28 cellular contexts compared by ENCODE assay signal in genomic region chr11:46471943-46472661, GRCh38.
DNase-seq lines count a peak whose midpoint lies in the region; ATAC-seq, FAIRE-seq and TF ChIP-seq lines count a peak whose summit lies in the region.
"Had no signal": no experiment of that assay in that cellular context is flagged by ENCODE, and none has a peak within 500 bp of the region (broad histone marks: within the 10 kb centered on the region; RNA-seq: fewer than 3 reads in every experiment).

No MANE protein-coding gene starts in this region.

- 59 to 62% methylated on average over 5 of the region's 5 CpGs for WGBS in pancreas, 2 donors

- BruUV-seq in PC-3 (replicated peaks; lab: Mats Ljungman, UMichigan): no TSS peak

- H3K9me2 ChIP-seq in PC-3 (replicated peaks; ENCODE audit: low read length): no peaks in the 10 kb centered on the region

- intact Hi-C loops in PC-3 (cut with micrococcal nuclease) (no loop called here), pancreas (cut with DNase I) (no loop called here), breast epithelium (cut with DNase I; ENCODE audit: low total_unique reads) (no loop called here)

- no peaks in the 10 kb centered on the region for H3K27me3 ChIP-seq in ACC112 (ENCODE audit: insufficient read depth, low read length)
- H3K27me3 ChIP-seq in PC-3 (ENCODE audit: low read length): no peaks in the 10 kb centered on the region
- H3K27me3 ChIP-seq in pancreas: no peaks in the 10 kb centered on the region
- no peaks in the 10 kb centered on the region for H3K27me3 ChIP-seq in breast epithelium
- H3K27me3 ChIP-seq: MG63, SJSA1, vagina had no signal

- no peak for TF ChIP-seq POLR2A in breast epithelium (IDR thresholded peaks at IDR 0.05)

- H3K4me1 ChIP-seq in ACC112 (ENCODE audit: control insufficient read depth, insufficient read depth, low read length, unreplicated experiment) (peaks cover 31% of the 10 kb centered on the region), PC-3 (ENCODE audit: insufficient read depth, low read length) (peaks cover 29% of the 10 kb centered on the region), pancreas (peaks cover 0 to 14% (median 8%) of the 10 kb centered on the region in 3 donors), breast epithelium (no peaks in the 10 kb centered on the region)
- H3K4me1 ChIP-seq: vagina had no signal

- ATAC-seq in PC-3 (peak; percentile 34; the same call in 1 of the 2 replicates), pancreas (peak in 3 of 4 donors; percentile 36 to 43 (median 40)), HG03108 (IDR thresholded peaks at IDR 0.05; ENCODE audit: unreplicated experiment) (no peak), GM18858 (IDR thresholded peaks at IDR 0.05; ENCODE audit: unreplicated experiment) (no peak)
- ATAC-seq: activated CD8-positive, alpha-beta T cell treated with anti-CD3 and anti-CD28 coated beads, Interleukin-2, amount 10 ng/mL, durations not matched to agents 7 days and 5 days; natural killer cell had no signal

- no peaks in the 10 kb centered on the region for H3K36me3 ChIP-seq in ACC112 (ENCODE audit: insufficient read depth, low read length)
- no peaks in the 10 kb centered on the region for H3K36me3 ChIP-seq in PC-3 (ENCODE audit: low read depth, low read length)
- H3K36me3 ChIP-seq in pancreas: no peaks in the 10 kb centered on the region
- H3K36me3 ChIP-seq in breast epithelium: no peaks in the 10 kb centered on the region
- H3K36me3 ChIP-seq: MG63, SJSA1, vagina had no signal

- H3K4me3 ChIP-seq in ACC112 (ENCODE audit: low read depth, low read length) (no peak overlapping the region), PC-3 (ENCODE audit: low read length) (no peak overlapping the region), pancreas (no peak overlapping the region), breast epithelium (no peak overlapping the region)
- H3K4me3 ChIP-seq: A549, coronary artery, GM23248, MG63, SJSA1, skin epidermis, vagina had no signal

- H3K9me3 ChIP-seq in PC-3 (ENCODE audit: low read length): no peaks in the 10 kb centered on the region
- H3K9me3 ChIP-seq in pancreas: no peaks in the 10 kb centered on the region
- no peaks in the 10 kb centered on the region for H3K9me3 ChIP-seq in breast epithelium
- H3K9me3 ChIP-seq: A549, MG63, SJSA1, vagina had no signal

- H2AFZ ChIP-seq in ACC112 (ENCODE audit: low read length, unreplicated experiment) (no peak overlapping the region), PC-3 (ENCODE audit: low read length) (no peak overlapping the region)
- H2AFZ ChIP-seq: GM23248 had no signal

- POLR2A ChIA-PET in PC-3 (lab: Charles Lee; ENCODE audit: unreplicated experiment): no interaction called here

- TF ChIP-seq CTCF in PC-3 (conservative IDR thresholded peaks at IDR 0.05; ENCODE audit: low read depth, low read length) (no peak), pancreas (IDR thresholded peaks at IDR 0.05) (no peak), breast epithelium (IDR thresholded peaks at IDR 0.05) (no peak)

- CTCF ChIA-PET in PC-3 (lab: Charles Lee): no interaction called here

- DNase-seq in PC-3 (peak; percentile 31), fibroblast of gingiva (ENCODE audit: low read depth) (peak; percentile 6), pancreas (no peak), ureter (ENCODE audit: low spot score) (no peak), breast epithelium (ENCODE audit: low spot score in 2 of 2) (no peak)
- DNase-seq: activated CD8-positive, alpha-beta T cell treated with anti-CD3 and anti-CD28 coated beads, Interleukin-2, amount 10 ng/mL, durations not matched to agents 7 days and 5 days; amniotic stem cell; CD4-positive, alpha-beta T cell; effector CD8-positive, alpha-beta T cell; KG1; MG63; natural killer cell; NCI-H1417 treated with DMSO at 0.1 percent for 48 hours; NCI-H2029 treated with DMSO at 0.1 percent for 48 hours; NCI-H345; stimulated activated naive CD4-positive, alpha-beta T cell treated with Interleukin-2 at 50 U/mL for 16 hours; T-helper 9 cell had no signal

- H3K27ac ChIP-seq in ACC112 (ENCODE audit: low read depth, low read length) (peak overlapping the region; percentile 12; the same call in 1 of the 2 replicates), PC-3 (ENCODE audit: low read length) (no peak overlapping the region), pancreas (no peak overlapping the region), breast epithelium (no peak overlapping the region)
- H3K27ac ChIP-seq: A549, coronary artery, GM23248, vagina had no signal

- H3K9ac ChIP-seq in PC-3 (ENCODE audit: low read length): no peak overlapping the region
- H3K9ac ChIP-seq: GM23248 had no signal

- no peak overlapping the region for H3K4me2 ChIP-seq in PC-3 (ENCODE audit: low read length)
- H3K4me2 ChIP-seq: A549 had no signal

- no peaks in the 10 kb centered on the region for H3K79me2 ChIP-seq in ACC112 (ENCODE audit: control insufficient read depth, insufficient read depth, low read length, unreplicated experiment)
- no peaks in the 10 kb centered on the region for H3K79me2 ChIP-seq in PC-3 (ENCODE audit: low read length)

- no peaks in the 10 kb centered on the region for H3F3A ChIP-seq in PC-3 (ENCODE audit: low read length, unreplicated experiment)

- 0 out of 2 replicates have a peak, but pooled peaks cover 4% of the 10 kb centered on the region for H4K20me1 ChIP-seq in PC-3 (ENCODE audit: low read length)

- no peak for FAIRE-seq in pancreas (lab: Jason Lieb, UNC)
- FAIRE-seq: A549, GM18507, GM19239 had no signal

Comparison
In these comparisons a context has a peak if more than half of its experiments do, and no peak if none do; other contexts are left out.
1. ATAC-seq: peak in PC-3 (single experiment) and pancreas (3 of 4); none in HG03108 (single experiment) and GM18858 (single experiment).
2. DNase-seq: peak in PC-3 (single experiment) and fibroblast of gingiva (single experiment); none in pancreas (0 of 6), ureter (single experiment) and breast epithelium (0 of 2).